Comparison of ENCODE assay signal across 22 cellular contexts in the genomic region with DNA sequence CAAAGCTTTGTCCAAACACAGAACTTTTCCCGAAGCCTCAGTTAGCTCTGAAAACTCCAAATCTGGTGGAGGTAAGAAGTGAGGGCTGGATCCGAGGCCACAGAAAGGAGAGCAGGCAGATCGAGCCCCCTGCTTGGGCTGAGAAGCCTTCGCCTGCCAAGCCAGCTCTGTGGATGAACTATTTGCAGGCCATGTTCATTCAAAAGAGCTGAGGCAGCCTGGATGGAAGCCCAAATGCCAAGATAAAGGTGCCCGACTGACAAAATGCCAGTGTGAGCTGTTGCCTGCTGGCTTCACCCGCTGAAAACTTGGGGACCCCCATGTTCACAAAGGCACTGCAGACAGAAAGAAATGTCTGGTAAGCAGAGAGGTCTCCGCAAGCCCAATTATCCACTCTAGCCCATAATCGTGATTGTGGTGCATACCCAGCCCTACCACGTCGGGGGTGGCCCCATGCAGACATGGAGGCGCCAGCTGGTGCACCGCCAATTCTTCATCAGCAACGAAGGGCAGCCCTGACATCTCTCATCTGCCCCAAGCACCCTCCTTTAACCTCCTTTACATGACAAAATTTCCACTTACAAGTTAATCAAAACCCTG. TPM values are rescaled to one million over a fixed set of nuclear protein-coding genes. Genes with fewer than 3 reads are reported as not detected.
DNase-seq lines count a peak whose midpoint lies in the region; ATAC-seq and TF ChIP-seq lines count a peak whose summit lies in the region.
"Had no signal": no experiment of that assay in that cellular context is flagged by ENCODE, and none has a peak within 500 bp of the region (broad histone marks: within the 10 kb centered on the region; RNA-seq: fewer than 3 reads in every experiment).

No MANE protein-coding gene starts in this region.

- in situ Hi-C loops in KBM-7 (cut with MboI; ENCODE audit: low pct_unique_long_range_greater_than_20kb, low sequenced_read_pairs), result no loop called here

- CTCF ChIA-PET in PC-3 (lab: Charles Lee), result no interaction called here

- H3K4me3 ChIP-seq in PC-3 (ENCODE audit: low read length), result no peak overlapping the region

- H3K79me2 ChIP-seq in PC-3 (ENCODE audit: low read length), result no peaks in the 10 kb centered on the region

- DNase-seq in NCI-H524 (lab: John Stamatoyannopoulos, UW) (peak; percentile 70 to 89), NCI-H524 treated with DMSO at 0.1 percent for 48 hours (lab: John Stamatoyannopoulos, UW) (no peak), D341Med (ENCODE audit: low spot score) (peak; percentile 81), PC-3 (no peak), cerebellar cortex (ENCODE audit: low spot score) (peak; percentile 79), NCI-H1436 (lab: John Stamatoyannopoulos, UW) (no peak), NCI-H1417 (lab: John Stamatoyannopoulos, UW) (no peak), KBM-7 (no peak)
- DNase-seq: 8988T; AML-193; Calu3; CD8-positive, alpha-beta T cell; GDM1; GOT3; HCEC 1CT; NCI-H1105; NCI-H1694; NCI-H2081; NCI-H510A had no signal

- no peaks in the 10 kb centered on the region for H3K9me3 ChIP-seq in PC-3 (ENCODE audit: low read length)

- TF ChIP-seq CTCF in PC-3 (conservative IDR thresholded peaks at IDR 0.05; ENCODE audit: low read depth, low read length), result no peak

- POLR2A ChIA-PET in PC-3 (lab: Charles Lee; ENCODE audit: unreplicated experiment), result no interaction called here

- no peak overlapping the region for H3K9ac ChIP-seq in PC-3 (ENCODE audit: low read length)
- H3K9ac ChIP-seq: KMS-11 had no signal

- H3K4me1 ChIP-seq in PC-3 (ENCODE audit: insufficient read depth, low read length), result peaks cover 6% of the 10 kb centered on the region; the same call in 1 of the 2 replicates

- H2AFZ ChIP-seq in PC-3 (ENCODE audit: low read length), result no peak overlapping the region

- peak overlapping the region; percentile 22; the same call in 1 of the 2 replicates for H3K27ac ChIP-seq in PC-3 (ENCODE audit: low read length)
- H3K27ac ChIP-seq: KMS-11, RWPE1 had no signal

- BruUV-seq in PC-3 (replicated peaks; lab: Mats Ljungman, UMichigan), result no TSS peak

- H3K4me2 ChIP-seq in PC-3 (ENCODE audit: low read length), result peak overlapping the region; percentile 9; the same call in 1 of the 2 replicates
- H3K4me2 ChIP-seq: KMS-11 had no signal

- ATAC-seq in PC-3, result no peak
- ATAC-seq: CD8-positive, alpha-beta T cell; SK-N-SH treated with all-trans-retinoic acid at 6 μM for 48 hours had no signal

- intact Hi-C loops in PC-3 (cut with micrococcal nuclease), result no loop called here

- H3K36me3 ChIP-seq in PC-3 (ENCODE audit: low read depth, low read length), result no peaks in the 10 kb centered on the region

- no peaks in the 10 kb centered on the region for H3F3A ChIP-seq in PC-3 (ENCODE audit: low read length, unreplicated experiment)

- no peaks in the 10 kb centered on the region for H4K20me1 ChIP-seq in PC-3 (ENCODE audit: low read length)

- no peaks in the 10 kb centered on the region for H3K9me2 ChIP-seq in PC-3 (replicated peaks; ENCODE audit: low read length)

- no peaks in the 10 kb centered on the region for H3K27me3 ChIP-seq in PC-3 (ENCODE audit: low read length)

RNA-seq across cellular contexts. Expression of gene SMIM20, which starts 13.0 kb away (rescaled TPM):
- total RNA-seq in PC-3 (2014; rRNA removed), result 21.3 and 27.0 TPM in 2 replicates

RNA-seq across cellular contexts. Expression of gene SEL1L3, which starts 38.2 kb away (rescaled TPM):
- 31.9 and 36.1 TPM in 2 replicates for total RNA-seq in PC-3 (2014; rRNA removed)

Comparison
In these comparisons a context has a peak if more than half of its experiments do, and no peak if none do; other contexts are left out.
1. DNase-seq: peak in NCI-H524 (2 of 2), D341Med (single experiment) and cerebellar cortex (single experiment); none in NCI-H524 treated with DMSO at 0.1 percent for 48 hours (single experiment), PC-3 (single experiment), NCI-H1436 (single experiment), NCI-H1417 (0 of 3) and KBM-7 (single experiment).